8 cellular contexts compared by ENCODE assay signal in genomic region chr7:77121860-77122681, GRCh38. TPM values are rescaled to one million over a fixed set of nuclear protein-coding genes. Genes with fewer than 3 reads are reported as not detected.
DNase-seq lines count a peak whose midpoint lies in the region; ATAC-seq and TF ChIP-seq lines count a peak whose summit lies in the region.
"Not testable (repeated sequence)": the region's sequence is repeated elsewhere in the genome, so short reads cannot be mapped to it uniquely, and the experiment has no call there.

CCDC146 (plus strand) TSS chr7:77122615; CDS start chr7:77167669, 45,054 bp downstream.

- intact Hi-C loops in mucosa of descending colon (cut with DNase I, micrococcal nuclease) = not testable (repeated sequence)

- DNase-seq in DMS114 treated with DMSO at 0.1 percent for 48 hours (lab: John Stamatoyannopoulos, UW; ENCODE audit: unreplicated experiment) = peak; percentile 99
- peak; percentile 98 for DNase-seq in Jurkat, Clone E6-1 (ENCODE audit: low read depth, low spot score)
- DNase-seq in OCI-M2 (lab: John Stamatoyannopoulos, UW; ENCODE audit: unreplicated experiment) = peak; percentile 76
- peak; percentile 85 for DNase-seq in activated T-cell treated with anti-CD3 and anti-CD28 coated beads for 48 hours (ENCODE audit: low read depth)
- DNase-seq in epithelial cell of proximal tubule (ENCODE audit: low read depth) = peak; percentile 95
- peak; percentile 95 to 97 (median 97) for DNase-seq in mucosa of descending colon
- peak; percentile 76 to 87 for DNase-seq in stimulated activated CD8-positive, alpha-beta memory T cell treated with anti-CD3 and anti-CD28 coated beads, Interleukin-2, amount 100 ng/mL, for 48 hours (ENCODE audit: low read depth in 2 of 2)

- not testable (repeated sequence) for H3K9me3 ChIP-seq in mucosa of descending colon

- peak within 1 kb of the TSS; percentile 59 for H3K4me3 ChIP-seq in Jurkat, Clone E6-1 (ENCODE audit: low read length)
- H3K4me3 ChIP-seq in epithelial cell of proximal tubule (ENCODE audit: low read depth, low read length) = peak within 1 kb of the TSS; percentile 78
- peak within 1 kb of the TSS; percentile 38 for H3K4me3 ChIP-seq in mucosa of descending colon

- H3K36me3 ChIP-seq in mucosa of descending colon (ENCODE audit: low read depth) = not testable (repeated sequence)

- H3K4me1 ChIP-seq in mucosa of descending colon (ENCODE audit: low read depth) = not testable (repeated sequence)

- not testable (repeated sequence) for TF ChIP-seq CTCF in epithelial cell of proximal tubule (conservative IDR thresholded peaks at IDR 0.05; ENCODE audit: low read depth, low read length); mucosa of descending colon (IDR thresholded peaks at IDR 0.05)

- ATAC-seq in GM21723 (IDR thresholded peaks at IDR 0.05; ENCODE audit: unreplicated experiment) (peak; percentile 98), mucosa of descending colon (peak; percentile 97)

RNA-seq across cellular contexts. Expression of gene CCDC146, which starts in this region (rescaled TPM):
- 2.1 TPM for polyA plus RNA-seq in Jurkat, Clone E6-1 (2012; ENCODE audit: insufficient read depth, insufficient read length)
- total RNA-seq in epithelial cell of proximal tubule (0.07 and 5.2 TPM in 2 replicates), mucosa of descending colon (10 to 100 TPM in 2 of 3 donors, 1 to 10 TPM in 1; 7.5 to 20.5 (median 13.3) TPM)

Comparison
In these comparisons a context has a peak if more than half of its experiments do, and no peak if none do; other contexts are left out.
1. Peak in every context shown above with its lines: DNase-seq, ATAC-seq and H3K4me3 ChIP-seq.